18 cellular contexts compared by ENCODE assay signal in the genomic region with DNA sequence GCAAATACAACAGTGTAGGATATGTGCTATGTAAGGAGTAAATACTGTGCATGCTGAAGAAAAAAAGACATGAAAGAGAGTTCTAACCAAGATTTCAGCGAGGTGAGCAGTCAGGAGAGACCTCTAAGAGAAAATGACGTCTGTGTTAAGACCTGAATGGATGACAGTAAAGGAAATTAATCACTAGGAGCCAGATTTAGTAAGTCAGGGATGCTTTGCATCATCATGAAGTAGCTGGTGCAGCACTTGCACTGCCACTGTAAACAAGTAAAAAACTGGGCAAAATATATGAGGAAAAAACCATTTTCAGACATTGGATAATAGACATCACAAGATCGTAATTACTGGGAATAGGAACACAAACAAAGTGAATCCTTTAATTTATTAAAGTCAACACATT. TPM values are rescaled to one million over a fixed set of nuclear protein-coding genes. Genes with fewer than 3 reads are reported as not detected.
DNase-seq lines count a peak whose midpoint lies in the region; ATAC-seq, FAIRE-seq and TF ChIP-seq lines count a peak whose summit lies in the region.
"Had no signal": no experiment of that assay in that cellular context is flagged by ENCODE, and none has a peak within 500 bp of the region (broad histone marks: within the 10 kb centered on the region; RNA-seq: fewer than 3 reads in every experiment).

No MANE protein-coding gene starts in this region.

- H3K27ac Mint-ChIP-seq in glutamatergic neuron (ENCODE audit: unreplicated experiment): no peak overlapping the region
- H3K27ac Mint-ChIP-seq: CD4-positive, alpha-beta memory T cell had no signal

- no peaks in the 10 kb centered on the region for H3K4me1 Mint-ChIP-seq in glutamatergic neuron (ENCODE audit: low read depth, unreplicated experiment)
- H3K4me1 Mint-ChIP-seq: CD4-positive, alpha-beta memory T cell had no signal

- no peak for TF ChIP-seq POLR2A in thyroid gland (IDR thresholded peaks at IDR 0.05)

- ATAC-seq in GM18520 (IDR thresholded peaks at IDR 0.05; ENCODE audit: unreplicated experiment) (no peak), HG02798 (IDR thresholded peaks at IDR 0.05; ENCODE audit: poor library complexity, unreplicated experiment) (no peak)
- ATAC-seq: GM12878 had no signal

- no peaks in the 10 kb centered on the region for H3K36me3 ChIP-seq in bronchial epithelial cell (ENCODE audit: control insufficient read depth, insufficient read depth, low read length)
- H3K36me3 ChIP-seq in thyroid gland: no peaks in the 10 kb centered on the region

- no peaks in the 10 kb centered on the region for H3K9me3 ChIP-seq in thyroid gland

- intact Hi-C loops in thyroid gland (cut with DNase I): no loop called here

- WGBS in thyroid gland, 2 donors: 78 to 86% methylated on average over 3 of the region's 3 CpGs

- peak; percentile 24 for DNase-seq in HT1080 (ENCODE audit: low read depth)
- peak; percentile 33 for DNase-seq in bronchial epithelial cell (ENCODE audit: low read depth)
- peak; percentile 6 for DNase-seq in fibroblast of pulmonary artery (ENCODE audit: low read depth)
- DNase-seq in thyroid gland: no peak
- no peak for DNase-seq in glutamatergic neuron
- DNase-seq: C1 segment of cervical spinal cord; Calu3; CD4-positive, alpha-beta memory T cell; COR-L47; DMS53; DMS79 treated with DMSO at 0.1 percent for 48 hours; GOT3; H7; HCEC 1CT had no signal

- no peak overlapping the region for H3K4me3 Mint-ChIP-seq in glutamatergic neuron (ENCODE audit: unreplicated experiment)
- H3K4me3 Mint-ChIP-seq: CD4-positive, alpha-beta memory T cell had no signal

- H3K27me3 Mint-ChIP-seq in glutamatergic neuron (ENCODE audit: unreplicated experiment): no peaks in the 10 kb centered on the region

- TF ChIP-seq CTCF in bronchial epithelial cell (IDR thresholded peaks at IDR 0.05; ENCODE audit: insufficient read depth, low read length, severe bottlenecking): no peak
- TF ChIP-seq CTCF in fibroblast of pulmonary artery (IDR thresholded peaks at IDR 0.05; ENCODE audit: low read length, missing control alignments): no peak
- TF ChIP-seq CTCF in thyroid gland (IDR thresholded peaks at IDR 0.05): no peak
- no peak for TF ChIP-seq CTCF in glutamatergic neuron (IDR thresholded peaks at IDR 0.05; ENCODE audit: partially characterized antibody, unreplicated experiment)

- H3K4me3 ChIP-seq in bronchial epithelial cell (ENCODE audit: low read depth, low read length) (no peak overlapping the region), fibroblast of pulmonary artery (replicated peaks; ENCODE audit: low read depth, low read length) (no peak overlapping the region), thyroid gland (replicated peaks in 1 of 3) (no peak overlapping the region)
- H3K4me3 ChIP-seq: GM12878 had no signal

- no peaks in the 10 kb centered on the region for H3K36me3 Mint-ChIP-seq in glutamatergic neuron (ENCODE audit: unreplicated experiment)
- H3K36me3 Mint-ChIP-seq: CD4-positive, alpha-beta memory T cell had no signal

- no peaks in the 10 kb centered on the region for H3K9me3 Mint-ChIP-seq in glutamatergic neuron (ENCODE audit: unreplicated experiment)

- FAIRE-seq in bronchial epithelial cell (lab: Jason Lieb, UNC): no peak
- FAIRE-seq: GM12878 had no signal

- H3K27ac ChIP-seq in thyroid gland: no peak overlapping the region

- no peaks in the 10 kb centered on the region for H3K4me1 ChIP-seq in thyroid gland

- H3K27me3 ChIP-seq in bronchial epithelial cell (ENCODE audit: control insufficient read depth, insufficient read depth, low read length) (no peaks in the 10 kb centered on the region), thyroid gland (no peaks in the 10 kb centered on the region)

RNA-seq across cellular contexts. Expression of a gene that starts 32.6 kb away (rescaled TPM):
- total RNA-seq in HT1080 (2014; rRNA removed; shearing (Covaris generic)): 0.26 and 0.60 TPM in 2 replicates
- polyA plus RNA-seq in HT1080 (2015; cell fraction: cytosol; rRNA removed): 0.81 and 1.0 TPM in 2 replicates
- polyA plus RNA-seq in HT1080 (2015; cell fraction: nucleus; rRNA removed): 1.3 and 2.0 TPM in 2 replicates
- total RNA-seq in bronchial epithelial cell: under 0.01 and 0.13 TPM in 2 replicates
- 1 to 10 TPM in 2 of 4 donors, under 1 TPM in 2; 0.45 to 3.4 (median 1.5) TPM for total RNA-seq in thyroid gland
- not detected for total RNA-seq in glutamatergic neuron (ENCODE audit: unreplicated experiment)
- total RNA-seq: A673, H7 had no signal

Comparison
In these comparisons a context has a peak if more than half of its experiments do, and no peak if none do; other contexts are left out.
1. DNase-seq: peak in HT1080 (single experiment), bronchial epithelial cell (single experiment) and fibroblast of pulmonary artery (single experiment); none in thyroid gland (0 of 2) and glutamatergic neuron (single experiment).